In genomic region chr5:123125953-123126352, GRCh38 we compare ENCODE assay signal across 15 cellular contexts. TPM values are rescaled to one million over a fixed set of nuclear protein-coding genes. Genes with fewer than 3 reads are reported as not detected.
DNase-seq lines count a peak whose midpoint lies in the region; ATAC-seq and TF ChIP-seq lines count a peak whose summit lies in the region.
"Had no signal": no experiment of that assay in that cellular context is flagged by ENCODE, and none has a peak within 500 bp of the region (broad histone marks: within the 10 kb centered on the region; RNA-seq: fewer than 3 reads in every experiment).

No MANE protein-coding gene starts in this region.

- TF ChIP-seq CTCF in AG04449 (IDR thresholded peaks at IDR 0.05; ENCODE audit: insufficient read depth, low read length, missing control alignments) (no peak), IMR-90 (conservative IDR thresholded peaks at IDR 0.05; ENCODE audit: low read depth, low read length) (no peak), right lobe of liver (IDR thresholded peaks at IDR 0.05) (no peak)

- peak overlapping the region; percentile 73; the same call in 1 of the 2 replicates for H2BK20ac ChIP-seq in IMR-90 (ENCODE audit: low read depth, low read length)

- H3K9ac ChIP-seq in IMR-90 (ENCODE audit: low read depth, low read length), result no peak overlapping the region
- H3K9ac ChIP-seq: KMS-11 had no signal

- no peak overlapping the region for H3K56ac ChIP-seq in IMR-90 (ENCODE audit: extremely low read depth, insufficient read depth, low read length)

- POLR2A ChIA-PET in AG04449 (lab: Yijun Ruan, JAX) (interaction anchor here (0.6 kb wide), 1 partner anchor 9 kb away, joined by 6 read pairs; no protein-coding TSS in a partner anchor), IMR-90 (lab: Charles Lee; ENCODE audit: unreplicated experiment) (no interaction called here)

- no peak overlapping the region for H3K4me2 ChIP-seq in IMR-90 (ENCODE audit: low read depth, low read length)
- H3K4me2 ChIP-seq: KMS-11 had no signal

- H3K27ac ChIP-seq in IMR-90 (ENCODE audit: insufficient read depth, low read length) (no peak overlapping the region), right lobe of liver (no peak overlapping the region)
- H3K27ac ChIP-seq: heart left ventricle, KMS-11, prostate gland had no signal

- ATAC-seq in IMR-90 (ENCODE audit: low read depth) (peak; percentile 68), HG03139 (IDR thresholded peaks at IDR 0.05; ENCODE audit: unreplicated experiment) (no peak), right lobe of liver (no peak)
- no peak for ATAC-seq in activated naive CD8-positive, alpha-beta T cell treated with anti-CD3 and anti-CD28 coated beads, Interleukin-2, amount 50 U/mL, for 24 hours
- ATAC-seq: heart left ventricle had no signal

- H3K36me3 ChIP-seq in IMR-90 (ENCODE audit: control insufficient read depth, insufficient read depth, low read length) (no peaks in the 10 kb centered on the region), right lobe of liver (no peaks in the 10 kb centered on the region)
- H3K36me3 ChIP-seq: heart left ventricle, prostate gland had no signal

- no peak for TF ChIP-seq RAD21 in IMR-90 (IDR thresholded peaks at IDR 0.05; ENCODE audit: low read length)

- H3K4me3 Mint-ChIP-seq in activated naive CD8-positive, alpha-beta T cell treated with anti-CD3 and anti-CD28 coated beads, Interleukin-2, amount 50 U/mL, for 24 hours, result no peak overlapping the region
- H3K4me3 Mint-ChIP-seq in activated T-cell treated with anti-CD3 and anti-CD28 coated beads, Interleukin-2, amount 50 U/mL, for 24 hours, result no peak overlapping the region
- H3K4me3 Mint-ChIP-seq: activated B cell treated with CpG ODN at 0.5 μM for 24 hours had no signal

- peaks cover 9% of the 10 kb centered on the region for H3K4me1 ChIP-seq in IMR-90 (ENCODE audit: control insufficient read depth, insufficient read depth, low read length)
- H3K4me1 ChIP-seq in right lobe of liver, result no peaks in the 10 kb centered on the region
- H3K4me1 ChIP-seq: prostate gland had no signal

- no TSS peak for BruUV-seq in IMR-90 (replicated peaks; lab: Mats Ljungman, UMichigan)

- H4K8ac ChIP-seq in IMR-90 (ENCODE audit: low read depth in 2 of 2, low read length in 2 of 2), result no peak overlapping the region

- intact Hi-C loops in IMR-90 (cut with micrococcal nuclease) (no loop called here), right lobe of liver (cut with DNase I) (no loop called here)

- dilution Hi-C loops in IMR-90 (cut with HindIII; ENCODE audit: low sequenced_read_pairs, unreplicated experiment), result no loop called here

- no peak overlapping the region for H2AFZ ChIP-seq in IMR-90 (replicated peaks; ENCODE audit: low read length, poor library complexity)

- H2AK5ac ChIP-seq in IMR-90 (ENCODE audit: low read depth, low read length), result no peak overlapping the region

- no peaks in the 10 kb centered on the region for H3K27me3 ChIP-seq in IMR-90 (ENCODE audit: control insufficient read depth, insufficient read depth, low read length)
- H3K27me3 ChIP-seq in right lobe of liver, result no peaks in the 10 kb centered on the region
- H3K27me3 ChIP-seq: heart left ventricle had no signal

- no peaks in the 10 kb centered on the region for H3K4me1 Mint-ChIP-seq in activated naive CD8-positive, alpha-beta T cell treated with anti-CD3 and anti-CD28 coated beads, Interleukin-2, amount 50 U/mL, for 24 hours
- H3K4me1 Mint-ChIP-seq in activated T-cell treated with anti-CD3 and anti-CD28 coated beads, Interleukin-2, amount 50 U/mL, for 24 hours (ENCODE audit: low read depth), result no peaks in the 10 kb centered on the region
- H3K4me1 Mint-ChIP-seq: activated B cell treated with CpG ODN at 0.5 μM for 24 hours had no signal

- H3K4ac ChIP-seq in IMR-90 (ENCODE audit: low read depth, low read length), result no peak overlapping the region

- no peaks in the 10 kb centered on the region for H3K79me1 ChIP-seq in IMR-90 (ENCODE audit: low read depth in 1 of 2, low read length in 2 of 2)

- peaks cover 16% of the 10 kb centered on the region for H3K27me3 Mint-ChIP-seq in activated naive CD8-positive, alpha-beta T cell treated with anti-CD3 and anti-CD28 coated beads, Interleukin-2, amount 50 U/mL, for 24 hours
- H3K27me3 Mint-ChIP-seq in activated T-cell treated with anti-CD3 and anti-CD28 coated beads, Interleukin-2, amount 50 U/mL, for 24 hours, result peaks cover 25% of the 10 kb centered on the region

- no peaks in the 10 kb centered on the region for H3K9me3 ChIP-seq in IMR-90 (ENCODE audit: control insufficient read depth, insufficient read depth, low read length)
- H3K9me3 ChIP-seq in right lobe of liver, result no peaks in the 10 kb centered on the region
- H3K9me3 ChIP-seq: heart left ventricle, prostate gland had no signal

- H3K9me1 ChIP-seq in IMR-90 (ENCODE audit: insufficient read depth, low read length), result peaks cover 3% of the 10 kb centered on the region; the same call in 1 of the 2 replicates

- no CpG with 5 or more reads among the region's 1 CpG for WGBS in IMR-90 (ENCODE audit: extremely low coverage in 2 of 2, insufficient read length in 1 of 2), 2 experiments
- WGBS in right lobe of liver (ENCODE audit: insufficient coverage, low coverage, low lambda C conversion rate, missing lambda C conversion rate), result 0% methylated on average over 1 of the region's 1 CpG

- 0 out of 2 replicates have a peak overlapping the region, but pooled peaks have one; percentile 9 for H4K91ac ChIP-seq in IMR-90 (ENCODE audit: insufficient read depth, low read depth, low read length)

- no peaks in the 10 kb centered on the region for H3K36me3 Mint-ChIP-seq in activated naive CD8-positive, alpha-beta T cell treated with anti-CD3 and anti-CD28 coated beads, Interleukin-2, amount 50 U/mL, for 24 hours (ENCODE audit: low read depth)
- H3K36me3 Mint-ChIP-seq in activated T-cell treated with anti-CD3 and anti-CD28 coated beads, Interleukin-2, amount 50 U/mL, for 24 hours (ENCODE audit: low read depth), result no peaks in the 10 kb centered on the region

- no peak for TF ChIP-seq POLR2A in IMR-90 (IDR thresholded peaks at IDR 0.05; ENCODE audit: low read depth, low read length)
- TF ChIP-seq POLR2A in right lobe of liver (IDR thresholded peaks at IDR 0.05), result no peak

- 0 out of 2 replicates have a peak overlapping the region, but pooled peaks have one; percentile 8 for H2BK120ac ChIP-seq in IMR-90 (ENCODE audit: low read depth, low read length)

- peak overlapping the region; percentile 28; the same call in 1 of the 2 replicates for H3K18ac ChIP-seq in IMR-90 (ENCODE audit: low read depth, low read length)

- H4K5ac ChIP-seq in IMR-90 (ENCODE audit: low read depth, low read length), result no peak overlapping the region

- no peak overlapping the region for H2BK5ac ChIP-seq in IMR-90 (ENCODE audit: low read depth, low read length, poor library complexity, severe bottlenecking)

- no peak overlapping the region for H2AK9ac ChIP-seq in IMR-90 (replicated peaks; ENCODE audit: low read depth, low read length, poor library complexity)

- peaks cover 5% of the 10 kb centered on the region for H3K9me3 Mint-ChIP-seq in activated naive CD8-positive, alpha-beta T cell treated with anti-CD3 and anti-CD28 coated beads, Interleukin-2, amount 50 U/mL, for 24 hours
- no peaks in the 10 kb centered on the region for H3K9me3 Mint-ChIP-seq in activated T-cell treated with anti-CD3 and anti-CD28 coated beads, Interleukin-2, amount 50 U/mL, for 24 hours
- H3K9me3 Mint-ChIP-seq: activated B cell treated with CpG ODN at 0.5 μM for 24 hours had no signal

- H3K23ac ChIP-seq in IMR-90 (ENCODE audit: low read depth, low read length), result no peak overlapping the region

- in situ Hi-C loops in IMR-90 (cut with MboI; ENCODE audit: low sequenced_read_pairs), result no loop called here

- H4K20me1 ChIP-seq in IMR-90 (ENCODE audit: insufficient read depth, low read length), result no peaks in the 10 kb centered on the region

- CTCF ChIA-PET in AG04449 (lab: Yijun Ruan, JAX), result interaction anchor here (0.6 kb wide), 1 partner anchor 9 kb away, joined by 3 read pairs; no protein-coding TSS in a partner anchor
- CTCF ChIA-PET in IMR-90 (lab: Yijun Ruan, JAX), result interaction anchor here (0.7 to 0.9 kb wide), 2 partner anchors 9 to 595 kb away, joined by 3 read pairs; no protein-coding TSS in a partner anchor

- peak; percentile 49 for DNase-seq in AG04449 (ENCODE audit: low read depth, low spot score)
- DNase-seq in IMR-90, result peak; percentile 77
- peak; percentile 66 for DNase-seq in amniotic epithelial cell (ENCODE audit: low read depth)
- peak; percentile 49 for DNase-seq in glomerular visceral epithelial cell (ENCODE audit: extremely low spot score)
- DNase-seq in activated naive CD8-positive, alpha-beta T cell treated with anti-CD3 and anti-CD28 coated beads, Interleukin-2, amount 50 U/mL, for 24 hours, result no peak
- DNase-seq in activated T-cell treated with anti-CD3 and anti-CD28 coated beads, Interleukin-2, amount 50 U/mL, for 24 hours, result no peak
- no peak for DNase-seq in right lobe of liver
- DNase-seq: activated B cell treated with CpG ODN at 0.5 μM for 24 hours; activated T-cell treated with anti-CD3 and anti-CD28 coated beads, Interleukin-2, amount 50 U/mL, for 48 hours; heart left ventricle; mammary epithelial cell; NCI-H2171 treated with DMSO at 0.1 percent for 48 hours had no signal

- H3K14ac ChIP-seq in IMR-90 (replicated peaks; ENCODE audit: low read depth, low read length), result no peak overlapping the region

- H3K27ac Mint-ChIP-seq in activated naive CD8-positive, alpha-beta T cell treated with anti-CD3 and anti-CD28 coated beads, Interleukin-2, amount 50 U/mL, for 24 hours, result no peak overlapping the region
- H3K27ac Mint-ChIP-seq in activated T-cell treated with anti-CD3 and anti-CD28 coated beads, Interleukin-2, amount 50 U/mL, for 24 hours, result no peak overlapping the region
- H3K27ac Mint-ChIP-seq: activated B cell treated with CpG ODN at 0.5 μM for 24 hours had no signal

- H2BK15ac ChIP-seq in IMR-90 (ENCODE audit: low read depth, low read length), result no peak overlapping the region; the same call in 2 of the 3 replicates

- H3K4me3 ChIP-seq in AG04449 (ENCODE audit: low read depth, low read length) (no peak overlapping the region), IMR-90 (ENCODE audit: insufficient read depth, low read depth, low read length) (no peak overlapping the region), right lobe of liver (no peak overlapping the region)
- H3K4me3 ChIP-seq: heart left ventricle, prostate gland had no signal

TF ChIP-seq in IMR-90, 13 proteins besides CTCF, POLR2A, EP300 and RAD21 (continues in another document):
- TF ChIP-seq RCOR1 (IDR thresholded peaks at IDR 0.05; ENCODE audit: insufficient replicate concordance, low read length), result no peak
- peak; percentile 67; the same call in 1 of the 2 replicates for TF ChIP-seq NFE2L2 (IDR thresholded peaks at IDR 0.05; ENCODE audit: low read depth, low read length)
- TF ChIP-seq MAZ (IDR thresholded peaks at IDR 0.05; ENCODE audit: borderline replicate concordance, low read depth, low read length), result no peak

RNA-seq across cellular contexts. Expression of gene PRDM6, which starts 36.9 kb away (rescaled TPM):
- total RNA-seq in IMR-90 (2012; rRNA removed) (0.18 and 0.28 TPM in 2 replicates), right lobe of liver (under 1 TPM in 5 of 6 experiments, not detected in 1; 0.20 to 0.64 (median 0.31) TPM)
- 1.0 and 1.1 TPM in 2 replicates for polyA plus RNA-seq in IMR-90 (2012; rRNA removed)
- 0.45 and 0.59 TPM in 2 replicates for polyA plus RNA-seq in IMR-90 (2012; cell fraction: cytosol; rRNA removed)
- polyA plus RNA-seq in IMR-90 (2012; cell fraction: nucleus; rRNA removed; ENCODE audit: low replicate concordance), result 1.7 and 2.1 TPM in 2 replicates
- total RNA-seq: activated B cell treated with CpG ODN at 0.5 μM for 24 hours had no signal

Comparison
In these comparisons a context has a peak if more than half of its experiments do, and no peak if none do; other contexts are left out.
1. DNase-seq: peak in AG04449 (single experiment), IMR-90 (single experiment), amniotic epithelial cell (single experiment) and glomerular visceral epithelial cell (single experiment); none in activated naive CD8-positive, alpha-beta T cell treated with anti-CD3 and anti-CD28 coated beads, Interleukin-2, amount 50 U/mL, for 24 hours (single experiment), activated T-cell treated with anti-CD3 and anti-CD28 coated beads, Interleukin-2, amount 50 U/mL, for 24 hours (single experiment) and right lobe of liver (0 of 3).